Comparison of ENCODE assay signal across 7 cellular contexts in genomic region chr1:201809876-201810275, GRCh38.
"Had no signal": no experiment of that assay in that cellular context is flagged by ENCODE, and none has a peak within 500 bp of the region (broad histone marks: within the 10 kb centered on the region; RNA-seq: fewer than 3 reads in every experiment).

No MANE protein-coding gene starts in this region.

- H3K4me1 Mint-ChIP-seq: GM23338, H9 had no signal

- DNase-seq: GM23248, GOT3, H7, H9, HCEC 1CT had no signal

- H3K4me1 ChIP-seq: HAP-1 had no signal

- H3K27ac ChIP-seq: GM23248 had no signal

- H3K4me3 Mint-ChIP-seq: GM23338, H9 had no signal

- H3K27ac Mint-ChIP-seq: GM23338 had no signal

- H3K4me3 ChIP-seq: GM23248, GM23338, HAP-1 had no signal

- ATAC-seq: GM23338 had no signal

- H3K9me3 ChIP-seq: HAP-1 had no signal

- H3K9me3 Mint-ChIP-seq: GM23338, H9 had no signal

- H3K4me2 ChIP-seq: GM23338 had no signal

- H2AFZ ChIP-seq: GM23248, GM23338 had no signal

- H3K9ac ChIP-seq: GM23248 had no signal
